1 cellular context compared by ENCODE assay signal in genomic region chr17:72386619-72387237, GRCh38.
TF ChIP-seq lines count a peak whose summit lies in the region.

No MANE protein-coding gene starts in this region.

TF ChIP-seq in HepG2, 621 proteins besides CTCF, POLR2A, EP300 and RAD21 (continued from another document and continues in another):
- no peak for TF ChIP-seq ZBTB25 (CRISPR knock-in tag; IDR thresholded peaks at IDR 0.05)
- peak; percentile 62; the same call in 1 of the 2 replicates for TF ChIP-seq HNRNPL (IDR thresholded peaks at IDR 0.05; ENCODE audit: low read depth, low read length)
- TF ChIP-seq ZNF207 (IDR thresholded peaks at IDR 0.05; ENCODE audit: borderline replicate concordance) = no peak
- TF ChIP-seq IRF9 (CRISPR knock-in tag; IDR thresholded peaks at IDR 0.05; ENCODE audit: borderline replicate concordance) = no peak
- no peak for TF ChIP-seq TAF1 (CRISPR knock-in tag; IDR thresholded peaks at IDR 0.05)
- no peak for TF ChIP-seq PHB2 (IDR thresholded peaks at IDR 0.05; ENCODE audit: partially characterized antibody)
- peak; percentile 58; the same call in 1 of the 2 replicates for TF ChIP-seq JUNB (CRISPR knock-in tag; IDR thresholded peaks at IDR 0.05; ENCODE audit: borderline replicate concordance)
- TF ChIP-seq PCBP1 (IDR thresholded peaks at IDR 0.05; ENCODE audit: borderline replicate concordance, low read depth, low read length) = no peak
- TF ChIP-seq THRA (CRISPR knock-in tag; IDR thresholded peaks at IDR 0.05; ENCODE audit: borderline replicate concordance) = peak; percentile 63; the same call in 1 of the 2 replicates
- no peak for TF ChIP-seq ZSCAN5A (CRISPR knock-in tag; IDR thresholded peaks at IDR 0.05; ENCODE audit: borderline replicate concordance)
- peak; percentile 91 for TF ChIP-seq RXRB (CRISPR knock-in tag; IDR thresholded peaks at IDR 0.05; ENCODE audit: borderline replicate concordance)
- no peak for TF ChIP-seq UBTF (CRISPR knock-in tag; IDR thresholded peaks at IDR 0.05)
- TF ChIP-seq CAMTA2 (CRISPR knock-in tag; IDR thresholded peaks at IDR 0.05; ENCODE audit: borderline replicate concordance) = no peak
- 0 out of 2 replicates have a peak, but pooled peaks have one; percentile 62 for TF ChIP-seq ZFP90 (CRISPR knock-in tag; IDR thresholded peaks at IDR 0.05; ENCODE audit: borderline replicate concordance)
- TF ChIP-seq HHEX (CRISPR knock-in tag; IDR thresholded peaks at IDR 0.05) = no peak
- no peak for TF ChIP-seq THAP8 (CRISPR knock-in tag; IDR thresholded peaks at IDR 0.05; ENCODE audit: borderline replicate concordance)
- no peak for TF ChIP-seq AGO2 (optimal IDR thresholded peaks at IDR 0.05; ENCODE audit: low read depth, low read length)
- no peak for TF ChIP-seq NFE2L2 (IDR thresholded peaks at IDR 0.05; ENCODE audit: low read length)
- TF ChIP-seq ZNF629 (CRISPR knock-in tag; conservative IDR thresholded peaks at IDR 0.05) = no peak; the same call in 1 of the 2 replicates
- TF ChIP-seq ZNF879 (CRISPR knock-in tag; IDR thresholded peaks at IDR 0.05) = no peak
- peak; percentile 83 for TF ChIP-seq KDM6A (CRISPR knock-in tag; IDR thresholded peaks at IDR 0.05; ENCODE audit: low read depth)
- TF ChIP-seq ZNF737 (CRISPR knock-in tag; IDR thresholded peaks at IDR 0.05; ENCODE audit: borderline replicate concordance) = no peak
- no peak for TF ChIP-seq ZNF570 (CRISPR knock-in tag; IDR thresholded peaks at IDR 0.05; ENCODE audit: borderline replicate concordance)
- no peak for TF ChIP-seq RORA (CRISPR knock-in tag; IDR thresholded peaks at IDR 0.05)
- no peak; the same call in 1 of the 2 replicates for TF ChIP-seq JUND (CRISPR knock-in tag; IDR thresholded peaks at IDR 0.05)
- no peak for TF ChIP-seq ARID3A (IDR thresholded peaks at IDR 0.05; ENCODE audit: low read depth, low read length)
- no peak for TF ChIP-seq LBX2 (CRISPR knock-in tag; IDR thresholded peaks at IDR 0.05; ENCODE audit: borderline replicate concordance)
- no peak for TF ChIP-seq BCL3 (CRISPR knock-in tag; IDR thresholded peaks at IDR 0.05)
- peak; percentile 92 for TF ChIP-seq PAXIP1 (CRISPR knock-in tag; conservative IDR thresholded peaks at IDR 0.05)
- no peak for TF ChIP-seq ZNF224 (CRISPR knock-in tag; IDR thresholded peaks at IDR 0.05)
- peak; percentile 95 for TF ChIP-seq ARID5B (CRISPR knock-in tag; IDR thresholded peaks at IDR 0.05)
- TF ChIP-seq TCF12 (IDR thresholded peaks at IDR 0.05) = no peak
- TF ChIP-seq TCF12 (CRISPR knock-in tag; IDR thresholded peaks at IDR 0.05) = no peak
- no peak for TF ChIP-seq KAT7 (CRISPR knock-in tag; IDR thresholded peaks at IDR 0.05; ENCODE audit: borderline replicate concordance)
- TF ChIP-seq TEAD3 (CRISPR knock-in tag; optimal IDR thresholded peaks at IDR 0.05; ENCODE audit: borderline replicate concordance) = peak; percentile 71
- no peak for TF ChIP-seq IRF1 (CRISPR knock-in tag; IDR thresholded peaks at IDR 0.05; ENCODE audit: low read depth)
